1 cellular context compared by ENCODE assay signal in genomic region chr6:33248932-33249731, GRCh38.
A peak's percentile ranks its signal among the peaks of the same experiment; 100 is the strongest.
TF ChIP-seq lines count a peak whose summit lies in the region.

No MANE protein-coding gene starts in this region.

TF ChIP-seq in HepG2, 621 proteins besides CTCF, POLR2A, EP300 and RAD21 (continued from another document and continues in another):
- TF ChIP-seq ZBTB40 (IDR thresholded peaks at IDR 0.05) (no peak), ZBTB40 (CRISPR knock-in tag; IDR thresholded peaks at IDR 0.05) (0 out of 2 replicates have a peak, but pooled peaks have one; percentile 54), ZNF281 (CRISPR knock-in tag; IDR thresholded peaks at IDR 0.05; ENCODE audit: borderline replicate concordance) (no peak; the same call in 1 of the 2 replicates), ZNF362 (CRISPR knock-in tag; IDR thresholded peaks at IDR 0.05; ENCODE audit: borderline replicate concordance) (no peak), ZFP36 (IDR thresholded peaks at IDR 0.05; ENCODE audit: borderline replicate concordance, low read depth, low read length, partially characterized antibody) (no peak), NPAS2 (CRISPR knock-in tag; IDR thresholded peaks at IDR 0.05; ENCODE audit: borderline replicate concordance) (no peak), ZNF496 (CRISPR knock-in tag; IDR thresholded peaks at IDR 0.05; ENCODE audit: insufficient replicate concordance) (no peak), STAT6 (CRISPR knock-in tag; IDR thresholded peaks at IDR 0.05; ENCODE audit: borderline replicate concordance) (peak; percentile 89), ZNF782 (CRISPR knock-in tag; IDR thresholded peaks at IDR 0.05; ENCODE audit: borderline replicate concordance) (peak; percentile 37), IRF2 (CRISPR knock-in tag; IDR thresholded peaks at IDR 0.05) (peak; percentile 52), HIVEP1 (CRISPR knock-in tag; IDR thresholded peaks at IDR 0.05) (no peak; the same call in 1 of the 2 replicates), SIN3B (IDR thresholded peaks at IDR 0.05; ENCODE audit: low read length) (no peak), ZKSCAN1 (IDR thresholded peaks at IDR 0.05; ENCODE audit: low read length) (no peak), ZFP91 (CRISPR knock-in tag; IDR thresholded peaks at IDR 0.05; ENCODE audit: borderline replicate concordance) (peak; percentile 74), ZNF580 (CRISPR knock-in tag; IDR thresholded peaks at IDR 0.05; ENCODE audit: borderline replicate concordance, low read depth) (peak; percentile 86), ZBTB14 (CRISPR knock-in tag; IDR thresholded peaks at IDR 0.05) (no peak; the same call in 1 of the 2 replicates), NBN (conservative IDR thresholded peaks at IDR 0.05) (no peak), ZXDC (CRISPR knock-in tag; IDR thresholded peaks at IDR 0.05) (no peak), PITX1 (CRISPR knock-in tag; IDR thresholded peaks at IDR 0.05) (peak; percentile 50; the same call in 1 of the 2 replicates), KDM1A (CRISPR knock-in tag; IDR thresholded peaks at IDR 0.05) (peak; percentile 25; the same call in 1 of the 2 replicates), ZNF280D (CRISPR knock-in tag; IDR thresholded peaks at IDR 0.05) (peak; percentile 68), SP2 (CRISPR knock-in tag; IDR thresholded peaks at IDR 0.05) (peak; percentile 93)
